25 cellular contexts compared by ENCODE assay signal in the genomic region with DNA sequence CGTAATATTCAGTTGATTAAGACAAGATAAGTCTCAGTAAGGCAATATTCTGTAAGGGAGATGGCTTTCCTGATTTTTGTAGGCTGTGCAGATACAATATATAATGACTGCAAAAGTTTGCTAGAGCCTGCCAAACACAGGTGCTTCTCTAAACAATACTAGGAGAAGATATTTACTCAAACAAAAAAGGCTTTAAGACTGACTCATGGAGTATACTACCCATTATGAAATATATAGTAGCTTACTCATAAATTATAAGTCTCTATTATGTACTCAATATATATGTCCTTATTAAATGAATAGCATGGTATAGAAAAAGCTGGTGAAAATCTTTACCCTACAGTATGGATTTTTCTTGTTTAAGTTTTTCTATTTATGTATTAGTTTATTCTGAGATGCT.
DNase-seq lines count a peak whose midpoint lies in the region; ATAC-seq, FAIRE-seq and TF ChIP-seq lines count a peak whose summit lies in the region.
"Had no signal": no experiment of that assay in that cellular context is flagged by ENCODE, and none has a peak within 500 bp of the region (broad histone marks: within the 10 kb centered on the region; RNA-seq: fewer than 3 reads in every experiment).

No MANE protein-coding gene starts in this region.

- 0 out of 2 replicates have a peak overlapping the region, but pooled peaks have one; percentile 12 for H3K9ac ChIP-seq in PC-3 (ENCODE audit: low read length)
- H3K9ac ChIP-seq: BLaER1 had no signal

- TF ChIP-seq CTCF in PC-3 (conservative IDR thresholded peaks at IDR 0.05; ENCODE audit: low read depth, low read length), result no peak
- TF ChIP-seq CTCF in bronchial epithelial cell (IDR thresholded peaks at IDR 0.05; ENCODE audit: insufficient read depth, low read length, severe bottlenecking), result no peak
- no peak for TF ChIP-seq CTCF in foreskin keratinocyte (conservative IDR thresholded peaks at IDR 0.05)
- no peak for TF ChIP-seq CTCF in CD8-positive, alpha-beta T cell (IDR thresholded peaks at IDR 0.05)

- no peaks in the 10 kb centered on the region for H3K36me3 ChIP-seq in PC-3 (ENCODE audit: low read depth, low read length)
- no peaks in the 10 kb centered on the region for H3K36me3 ChIP-seq in bronchial epithelial cell (ENCODE audit: control insufficient read depth, insufficient read depth, low read length)
- H3K36me3 ChIP-seq in CD8-positive, alpha-beta T cell (ENCODE audit: insufficient read depth, low read length), result no peaks in the 10 kb centered on the region
- H3K36me3 ChIP-seq: BE2C, BLaER1 had no signal

- CTCF ChIA-PET in PC-3 (lab: Charles Lee), result no interaction called here
- CTCF ChIA-PET in CD8-positive, alpha-beta T cell (lab: Charles Lee), result no interaction called here

- H3K4me3 Mint-ChIP-seq in activated T-helper 17 cell treated with anti-CD3 and anti-CD28 coated beads, Interleukin-2, amount 50 U/mL, for 72 hours, result no peak overlapping the region
- H3K4me3 Mint-ChIP-seq in CD8-positive, alpha-beta T cell, result no peak overlapping the region
- H3K4me3 Mint-ChIP-seq: CD14-positive monocyte; CD4-positive, alpha-beta memory T cell; CD4-positive, CD25-positive, alpha-beta regulatory T cell had no signal

- POLR2A ChIA-PET in PC-3 (lab: Charles Lee; ENCODE audit: unreplicated experiment), result no interaction called here
- POLR2A ChIA-PET in CD8-positive, alpha-beta T cell (lab: Charles Lee), result no interaction called here

- 0 out of 2 replicates have a peak overlapping the region, but pooled peaks have one; percentile 20 for H3K4me2 ChIP-seq in PC-3 (ENCODE audit: low read length)
- H3K4me2 ChIP-seq: BLaER1 had no signal

- H3K27me3 ChIP-seq in PC-3 (ENCODE audit: low read length) (no peaks in the 10 kb centered on the region), bronchial epithelial cell (ENCODE audit: control insufficient read depth, insufficient read depth, low read length) (no peaks in the 10 kb centered on the region), foreskin keratinocyte (no peaks in the 10 kb centered on the region)
- H3K27me3 ChIP-seq in CD8-positive, alpha-beta T cell (ENCODE audit: insufficient read depth, low read length), result no peaks in the 10 kb centered on the region
- H3K27me3 ChIP-seq: BE2C, BLaER1 had no signal

- H3K4me1 Mint-ChIP-seq in activated T-helper 17 cell treated with anti-CD3 and anti-CD28 coated beads, Interleukin-2, amount 50 U/mL, for 72 hours, result no peaks in the 10 kb centered on the region
- H3K4me1 Mint-ChIP-seq in CD8-positive, alpha-beta T cell (ENCODE audit: low read depth), result no peaks in the 10 kb centered on the region
- H3K4me1 Mint-ChIP-seq: CD14-positive monocyte; CD4-positive, alpha-beta memory T cell; CD4-positive, CD25-positive, alpha-beta regulatory T cell had no signal

- H3K79me2 ChIP-seq in PC-3 (ENCODE audit: low read length), result no peaks in the 10 kb centered on the region

- H3K9me3 Mint-ChIP-seq in activated T-helper 17 cell treated with anti-CD3 and anti-CD28 coated beads, Interleukin-2, amount 50 U/mL, for 72 hours, result peaks cover 2% of the 10 kb centered on the region
- H3K9me3 Mint-ChIP-seq in CD8-positive, alpha-beta T cell, result peaks cover 3% of the 10 kb centered on the region

- H3K36me3 Mint-ChIP-seq in activated T-helper 17 cell treated with anti-CD3 and anti-CD28 coated beads, Interleukin-2, amount 50 U/mL, for 72 hours (ENCODE audit: low read depth), result no peaks in the 10 kb centered on the region
- H3K36me3 Mint-ChIP-seq in CD8-positive, alpha-beta T cell, result no peaks in the 10 kb centered on the region
- H3K36me3 Mint-ChIP-seq: CD14-positive monocyte; CD4-positive, alpha-beta memory T cell; CD4-positive, CD25-positive, alpha-beta regulatory T cell had no signal

- H3K4me3 ChIP-seq in PC-3 (ENCODE audit: low read length) (no peak overlapping the region), bronchial epithelial cell (ENCODE audit: low read depth, low read length) (no peak overlapping the region)
- H3K4me3 ChIP-seq in CD8-positive, alpha-beta T cell (ENCODE audit: low read depth, low read length), result no peak overlapping the region
- H3K4me3 ChIP-seq: BLaER1, GM12878 had no signal

- no peak overlapping the region for H2AFZ ChIP-seq in PC-3 (ENCODE audit: low read length)

- H4K20me1 ChIP-seq in PC-3 (ENCODE audit: low read length), result no peaks in the 10 kb centered on the region
- H4K20me1 ChIP-seq: BLaER1 had no signal

- H3K27ac Mint-ChIP-seq in activated T-helper 17 cell treated with anti-CD3 and anti-CD28 coated beads, Interleukin-2, amount 50 U/mL, for 72 hours, result no peak overlapping the region
- H3K27ac Mint-ChIP-seq in CD8-positive, alpha-beta T cell, result no peak overlapping the region
- H3K27ac Mint-ChIP-seq: CD14-positive monocyte; CD4-positive, alpha-beta memory T cell; CD4-positive, CD25-positive, alpha-beta regulatory T cell had no signal

- no peak for FAIRE-seq in bronchial epithelial cell (lab: Jason Lieb, UNC)
- FAIRE-seq: A204.1, D721Med, GM12878, GM12892, GM18507 had no signal

- H3K9me3 ChIP-seq in PC-3 (ENCODE audit: low read length), result peaks cover under 1% of the 10 kb centered on the region
- H3K9me3 ChIP-seq in CD8-positive, alpha-beta T cell (ENCODE audit: low read length), result no peaks in the 10 kb centered on the region
- H3K9me3 ChIP-seq: BE2C, Caco-2 had no signal

- no peaks in the 10 kb centered on the region for H3K9me2 ChIP-seq in PC-3 (replicated peaks; ENCODE audit: low read length)

- DNase-seq in PC-3 (peak; percentile 75), bronchial epithelial cell (ENCODE audit: low read depth) (peak; percentile 50), epithelial cell of prostate (ENCODE audit: low read depth, low spot score) (peak; percentile 8), foreskin keratinocyte (peak in 1 of 2 donors; percentile 41), activated T-cell treated with anti-CD3 and anti-CD28 coated beads for 4 hours (no peak)
- no peak for DNase-seq in CD8-positive, alpha-beta T cell
- DNase-seq: 8988T; ACHN; BE2C; C1 segment of cervical spinal cord; Caco-2; Calu3; CD4-positive, alpha-beta memory T cell; CD4-positive, CD25-positive, alpha-beta regulatory T cell; DMS79 treated with DMSO at 0.1 percent for 48 hours; GDM1 had no signal

- no TSS peak for BruUV-seq in PC-3 (replicated peaks; lab: Mats Ljungman, UMichigan)

- intact Hi-C loops in PC-3 (cut with micrococcal nuclease), result loop anchor here (1.0 to 10.0 kb wide), 5 partner anchors 100 to 214 kb away; no protein-coding TSS in a partner anchor
- intact Hi-C loops in CD8-positive, alpha-beta T cell (cut with DNase I, micrococcal nuclease), result no loop called here

- H3K27me3 Mint-ChIP-seq in activated T-helper 17 cell treated with anti-CD3 and anti-CD28 coated beads, Interleukin-2, amount 50 U/mL, for 72 hours, result peaks cover 14% of the 10 kb centered on the region
- H3K27me3 Mint-ChIP-seq in CD8-positive, alpha-beta T cell (ENCODE audit: low read depth), result no peaks in the 10 kb centered on the region

- peaks cover 4% of the 10 kb centered on the region for H3F3A ChIP-seq in PC-3 (ENCODE audit: low read length, unreplicated experiment)

- H3K27ac ChIP-seq in PC-3 (ENCODE audit: low read length), result peak overlapping the region; percentile 63
- H3K27ac ChIP-seq in epithelial cell of prostate, result no peak overlapping the region
- no peak overlapping the region for H3K27ac ChIP-seq in foreskin keratinocyte
- H3K27ac ChIP-seq in CD8-positive, alpha-beta T cell (ENCODE audit: low read depth, low read length), result no peak overlapping the region
- H3K27ac ChIP-seq: BLaER1 had no signal

- ATAC-seq in PC-3 (peak; percentile 72), foreskin keratinocyte (peak; percentile 54), HG03342 (IDR thresholded peaks at IDR 0.05; ENCODE audit: unreplicated experiment) (no peak)
- no peak for ATAC-seq in activated T-helper 17 cell treated with anti-CD3 and anti-CD28 coated beads, Interleukin-2, amount 50 U/mL, for 72 hours (replicated peaks)
- no peak for ATAC-seq in CD8-positive, alpha-beta T cell
- ATAC-seq: GM12878 had no signal

- H3K4me1 ChIP-seq in PC-3 (ENCODE audit: insufficient read depth, low read length) (peaks cover 38% of the 10 kb centered on the region), foreskin keratinocyte (peaks cover 2% of the 10 kb centered on the region)
- no peaks in the 10 kb centered on the region for H3K4me1 ChIP-seq in CD8-positive, alpha-beta T cell (ENCODE audit: insufficient read depth, low read length)
- H3K4me1 ChIP-seq: BE2C, BLaER1, Caco-2 had no signal

Comparison
In these comparisons a context has a peak if more than half of its experiments do, and no peak if none do; other contexts are left out.
1. ATAC-seq: peak in PC-3 (single experiment) and foreskin keratinocyte (single experiment); none in activated T-helper 17 cell treated with anti-CD3 and anti-CD28 coated beads, Interleukin-2, amount 50 U/mL, for 72 hours (single experiment), CD8-positive, alpha-beta T cell (single experiment) and HG03342 (single experiment).
2. DNase-seq: peak in PC-3 (single experiment), bronchial epithelial cell (single experiment) and epithelial cell of prostate (single experiment); none in CD8-positive, alpha-beta T cell (0 of 7) and activated T-cell treated with anti-CD3 and anti-CD28 coated beads for 4 hours (single experiment).